ENCODE assay signal across 21 cellular contexts in genomic region chr11:67667490-67668190, GRCh38. TPM values are rescaled to one million over a fixed set of nuclear protein-coding genes. Genes with fewer than 3 reads are reported as not detected.
DNase-seq lines count a peak whose midpoint lies in the region; ATAC-seq and TF ChIP-seq lines count a peak whose summit lies in the region.
"Had no signal": no experiment of that assay in that cellular context is flagged by ENCODE, and none has a peak within 500 bp of the region (broad histone marks: within the 10 kb centered on the region; RNA-seq: fewer than 3 reads in every experiment).

No MANE protein-coding gene starts in this region.

- H3K9me2 ChIP-seq in SU-DHL-6 (replicated peaks; ENCODE audit: insufficient read depth, low read length): no peaks in the 10 kb centered on the region

- H3K9ac ChIP-seq in BLaER1 treated with 17β-estradiol and CSF1 and Interleukin-3, amounts not matched to agents 10 nM and 100 nM: peak overlapping the region in 3 of 11 experiments; percentile 25 to 47 (median 40); a peak in 4 of 22 replicates
- H3K9ac ChIP-seq in SU-DHL-6 (ENCODE audit: low read length): peak overlapping the region; percentile 11; the same call in 1 of the 2 replicates

- H4K20me1 ChIP-seq in BLaER1 treated with 17β-estradiol and CSF1 and Interleukin-3, amounts not matched to agents 10 nM and 100 nM: peaks cover 0 to 24% (median 0%) of the 10 kb centered on the region in 11 experiments; a peak in 8 of 22 replicates
- H4K20me1 ChIP-seq in SU-DHL-6 (ENCODE audit: low read depth, low read length): no peaks in the 10 kb centered on the region

- no peaks in the 10 kb centered on the region for H3K79me2 ChIP-seq in SU-DHL-6 (ENCODE audit: insufficient read depth, low read length)

- H3K9me3 ChIP-seq in BLaER1 treated with 17β-estradiol and CSF1 and Interleukin-3, amounts not matched to agents 10 nM and 100 nM (replicated peaks in 1 of 11): no peaks in the 10 kb centered on the region
- H3K9me3 ChIP-seq in SU-DHL-6 (ENCODE audit: insufficient read depth, low read length) (no peaks in the 10 kb centered on the region), lower lobe of right lung (no peaks in the 10 kb centered on the region)
- H3K9me3 ChIP-seq: left lung, stomach had no signal

- no peak overlapping the region for H2AFZ ChIP-seq in SU-DHL-6 (ENCODE audit: low read depth, low read length, severe bottlenecking)

- intact Hi-C loops in lower lobe of right lung (cut with DNase I): no loop called here

- peaks cover 0 to 16% (median 0%) of the 10 kb centered on the region in 11 experiments; a peak in 5 of 22 replicates for H3K27me3 ChIP-seq in BLaER1 treated with 17β-estradiol and CSF1 and Interleukin-3, amounts not matched to agents 10 nM and 100 nM
- no peaks in the 10 kb centered on the region for H3K27me3 ChIP-seq in SU-DHL-6 (ENCODE audit: low read length)
- no peaks in the 10 kb centered on the region for H3K27me3 ChIP-seq in lower lobe of right lung (ENCODE audit: low read depth)

- no peaks in the 10 kb centered on the region for H3K36me3 ChIP-seq in BLaER1 treated with 17β-estradiol and CSF1 and Interleukin-3, amounts not matched to agents 10 nM and 100 nM
- no peaks in the 10 kb centered on the region for H3K36me3 ChIP-seq in SU-DHL-6 (ENCODE audit: low read length)
- no peaks in the 10 kb centered on the region for H3K36me3 ChIP-seq in lower lobe of right lung
- H3K36me3 ChIP-seq: left lung, stomach had no signal

- in situ Hi-C loops in GM13976 (cut with MboI; ENCODE audit: low sequenced_read_pairs, unreplicated experiment): no loop called here

- ATAC-seq in lower lobe of right lung: no peak
- ATAC-seq: HepG2, left lung had no signal

- no peak for TF ChIP-seq CTCF in GM13976 (IDR thresholded peaks at IDR 0.05; ENCODE audit: borderline replicate concordance, control extremely low read depth, extremely low read depth, insufficient read depth, missing control alignments)
- no peak for TF ChIP-seq CTCF in SU-DHL-6 (IDR thresholded peaks at IDR 0.05; ENCODE audit: insufficient read depth, low read length, poor library complexity, severe bottlenecking)
- TF ChIP-seq CTCF in lower lobe of right lung (IDR thresholded peaks at IDR 0.05): no peak

- peaks cover 9 to 53% (median 43%) of the 10 kb centered on the region in 10 experiments; a peak in 19 of 20 replicates for H3K4me1 ChIP-seq in BLaER1 treated with 17β-estradiol and CSF1 and Interleukin-3, amounts not matched to agents 10 nM and 100 nM
- H3K4me1 ChIP-seq in lower lobe of right lung: no peaks in the 10 kb centered on the region
- H3K4me1 ChIP-seq: left lung, stomach had no signal

- H3K4me3 ChIP-seq in BLaER1 treated with 17β-estradiol and CSF1 and Interleukin-3, amounts not matched to agents 10 nM and 100 nM: no peak overlapping the region
- H3K4me3 ChIP-seq in SU-DHL-6 (ENCODE audit: insufficient read depth, low read length, poor library complexity, severe bottlenecking) (no peak overlapping the region), lower lobe of right lung (no peak overlapping the region)
- H3K4me3 ChIP-seq: left lung, stomach had no signal

- peak overlapping the region; percentile 0 to 95 (median 83); a peak in 20 of 22 replicates for H3K4me2 ChIP-seq in BLaER1 treated with 17β-estradiol and CSF1 and Interleukin-3, amounts not matched to agents 10 nM and 100 nM
- H3K4me2 ChIP-seq in SU-DHL-6 (ENCODE audit: low read depth, low read length, poor library complexity, severe bottlenecking): peak overlapping the region; percentile 31

- H3F3A ChIP-seq in SU-DHL-6 (ENCODE audit: insufficient read depth): no peaks in the 10 kb centered on the region

- DNase-seq in GM13976 (ENCODE audit: low spot score): peak; percentile 50
- peak; percentile 85 for DNase-seq in mesenteric fat pad (ENCODE audit: low spot score)
- no peak for DNase-seq in lower lobe of right lung
- no peak for DNase-seq in iPS-NIHi7 (ENCODE audit: extremely low spot score)
- no peak for DNase-seq in NCI-H1092 treated with DMSO at 0.1 percent for 48 hours (lab: John Stamatoyannopoulos, UW)
- DNase-seq in AG08395 (ENCODE audit: low spot score): no peak
- DNase-seq: activated CD4-positive, CD25-positive, alpha-beta regulatory T cell treated with anti-CD3 and anti-CD28 coated beads, Interleukin-2, amount 50 U/mL, for 72 hours; dermis blood vessel endothelial cell; left lung; NCI-H2029 treated with DMSO at 0.1 percent for 48 hours; NCI-H510A treated with DMSO at 0.1 percent for 48 hours; retina; SHP77 treated with DMSO at 0.1 percent for 48 hours; T-helper 2 cell had no signal

- H3K27ac ChIP-seq in BLaER1 treated with 17β-estradiol and CSF1 and Interleukin-3, amounts not matched to agents 10 nM and 100 nM: peak overlapping the region in 7 of 11 experiments; percentile 1 to 62 (median 43); a peak in 10 of 22 replicates
- peak overlapping the region; percentile 58 for H3K27ac ChIP-seq in SU-DHL-6 (ENCODE audit: low read depth, low read length)
- H3K27ac ChIP-seq in lower lobe of right lung: no peak overlapping the region
- H3K27ac ChIP-seq: left lung, stomach had no signal

RNA-seq across cellular contexts. Expression of gene ALDH3B2, which starts 6.8 kb away (rescaled TPM):
- not detected for total RNA-seq in mesenteric fat pad
- total RNA-seq in lower lobe of right lung: 0.65 TPM
- total RNA-seq: dermis blood vessel endothelial cell, frontal cortex, HepG2 had no signal

RNA-seq across cellular contexts. Expression of gene ACY3, which starts 17.1 kb away (rescaled TPM):
- total RNA-seq in mesenteric fat pad: not detected
- not detected for total RNA-seq in lower lobe of right lung
- total RNA-seq: bronchial epithelial cell, dermis blood vessel endothelial cell, frontal cortex, urinary bladder had no signal

RNA-seq across cellular contexts. Expression of gene TBX10, which starts 28.1 kb away (rescaled TPM):
- total RNA-seq in mesenteric fat pad (not detected), lower lobe of right lung (not detected)
- total RNA-seq: bronchial epithelial cell, dermis blood vessel endothelial cell, frontal cortex, left lung, stomach, urinary bladder had no signal

RNA-seq across cellular contexts. Expression of gene NUDT8, which starts 37.9 kb away (rescaled TPM):
- total RNA-seq in mesenteric fat pad (12.9 TPM), lower lobe of right lung (8.8 TPM)

Comparison
In these comparisons a context has a peak if more than half of its experiments do, and no peak if none do; other contexts are left out.
1. DNase-seq: peak in GM13976 (single experiment) and mesenteric fat pad (single experiment); none in lower lobe of right lung (single experiment), iPS-NIHi7 (single experiment), NCI-H1092 treated with DMSO at 0.1 percent for 48 hours (single experiment) and AG08395 (single experiment).